ENCODE assay signal across 1 cellular context in the genomic region with DNA sequence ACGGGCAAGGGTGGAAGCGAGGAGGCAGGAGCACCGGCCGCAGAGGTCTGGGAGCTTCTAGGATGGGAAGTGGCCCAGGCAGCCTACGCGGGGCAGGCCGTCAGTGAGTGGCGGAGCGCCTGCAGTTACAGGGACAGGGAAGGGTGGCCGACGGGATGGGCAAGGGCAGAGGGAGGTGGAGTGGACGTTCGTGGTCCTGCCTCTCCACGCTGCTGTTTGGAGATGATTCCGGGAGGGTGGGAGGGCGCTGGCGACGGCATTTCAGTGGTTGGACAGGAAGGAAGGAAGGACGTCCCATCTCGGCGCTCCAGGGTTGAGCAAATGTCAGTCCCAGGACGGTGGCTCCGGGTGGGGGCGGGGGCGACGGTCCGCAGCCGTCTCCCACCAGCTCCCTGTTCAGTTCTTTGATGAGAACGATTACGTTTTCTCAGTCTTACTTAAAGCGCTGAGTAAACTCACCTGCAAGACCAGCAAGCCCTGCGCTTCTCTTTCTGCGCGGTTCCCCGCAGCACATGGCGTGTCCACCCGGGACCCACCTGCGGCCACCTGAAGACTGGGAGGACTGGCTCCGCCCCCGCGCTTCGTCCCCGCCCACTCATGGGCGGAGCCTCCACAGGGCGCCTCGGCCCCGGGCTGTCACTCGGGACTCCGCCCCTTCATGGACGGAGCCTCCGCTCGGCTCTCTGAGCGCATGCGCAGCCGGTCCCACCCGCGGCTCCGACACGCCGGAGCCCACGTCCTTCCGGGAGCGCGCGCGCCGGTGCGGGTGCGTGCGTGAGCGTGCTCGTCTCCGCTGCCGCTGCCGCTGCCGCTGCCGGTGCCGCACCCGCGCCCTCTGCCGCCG.
TF ChIP-seq lines count a peak whose summit lies in the region.

A gene with protein sequence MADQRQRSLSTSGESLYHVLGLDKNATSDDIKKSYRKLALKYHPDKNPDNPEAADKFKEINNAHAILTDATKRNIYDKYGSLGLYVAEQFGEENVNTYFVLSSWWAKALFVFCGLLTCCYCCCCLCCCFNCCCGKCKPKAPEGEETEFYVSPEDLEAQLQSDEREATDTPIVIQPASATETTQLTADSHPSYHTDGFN (plus strand): TSS at position 769 of the 844 bp plus-strand sequence. CDS start 33,220 bp downstream, outside the sequence.

TF ChIP-seq in HepG2, 621 proteins besides CTCF, POLR2A, EP300 and RAD21 (continued from another document and continues in another):
- TF ChIP-seq FOXK1 (CRISPR knock-in tag; IDR thresholded peaks at IDR 0.05; ENCODE audit: borderline replicate concordance, low read depth) (peak; percentile 75; the same call in 1 of the 2 replicates), ZNF775 (CRISPR knock-in tag; IDR thresholded peaks at IDR 0.05; ENCODE audit: borderline replicate concordance) (no peak), MEIS2 (CRISPR knock-in tag; IDR thresholded peaks at IDR 0.05) (peak; percentile 71; the same call in 1 of the 2 replicates), ZNF747 (CRISPR knock-in tag; IDR thresholded peaks at IDR 0.05; ENCODE audit: borderline replicate concordance) (peak; percentile 36; the same call in 1 of the 2 replicates), ZBTB7B (CRISPR knock-in tag; IDR thresholded peaks at IDR 0.05) (peak; percentile 78), ZNF614 (CRISPR knock-in tag; IDR thresholded peaks at IDR 0.05; ENCODE audit: borderline replicate concordance) (peak; percentile 85; the same call in 1 of the 2 replicates), GTF2F1 (IDR thresholded peaks at IDR 0.05; ENCODE audit: low read length) (no peak; the same call in 1 of the 2 replicates), ZNF292 (CRISPR knock-in tag; IDR thresholded peaks at IDR 0.05; ENCODE audit: borderline replicate concordance, low read depth) (peak; percentile 47; the same call in 1 of the 2 replicates), PRMT3 (CRISPR knock-in tag; IDR thresholded peaks at IDR 0.05; ENCODE audit: borderline replicate concordance, low read depth) (no peak), ARNT2 (CRISPR knock-in tag; IDR thresholded peaks at IDR 0.05; ENCODE audit: low read depth) (peak; percentile 59; the same call in 1 of the 2 replicates), FOXM1 (CRISPR knock-in tag; IDR thresholded peaks at IDR 0.05) (no peak), ELF1 (CRISPR knock-in tag; IDR thresholded peaks at IDR 0.05) (peak; percentile 77), SRY (CRISPR knock-in tag; IDR thresholded peaks at IDR 0.05) (peak; percentile 30), ZNF468 (CRISPR knock-in tag; IDR thresholded peaks at IDR 0.05) (no peak), CBX2 (IDR thresholded peaks at IDR 0.05; ENCODE audit: low read depth, low read length) (no peak), CBX2 (CRISPR knock-in tag; IDR thresholded peaks at IDR 0.05; ENCODE audit: low read depth) (no peak), AKAP8 (CRISPR knock-in tag; IDR thresholded peaks at IDR 0.05) (peak; percentile 99), RFX5 (IDR thresholded peaks at IDR 0.05; ENCODE audit: low read depth, low read length) (0 out of 2 replicates have a peak, but pooled peaks have one; percentile 30), ZNF883 (CRISPR knock-in tag; IDR thresholded peaks at IDR 0.05; ENCODE audit: not compliant biosample characterization) (peak; percentile 76), ZNF501 (CRISPR knock-in tag; IDR thresholded peaks at IDR 0.05) (peak; percentile 62), ZNF383 (CRISPR knock-in tag; IDR thresholded peaks at IDR 0.05; ENCODE audit: borderline replicate concordance) (peak; percentile 76; the same call in 1 of the 2 replicates), ZNF143 (CRISPR knock-in tag; IDR thresholded peaks at IDR 0.05) (peak; percentile 58; the same call in 1 of the 2 replicates), SNAPC2 (CRISPR knock-in tag; IDR thresholded peaks at IDR 0.05) (0 out of 2 replicates have a peak, but pooled peaks have one; percentile 53), ZSCAN25 (CRISPR knock-in tag; IDR thresholded peaks at IDR 0.05) (peak; percentile 60), ZNF781 (CRISPR knock-in tag; IDR thresholded peaks at IDR 0.05; ENCODE audit: borderline replicate concordance, not compliant biosample characterization) (peak; percentile 56), YY1 (IDR thresholded peaks at IDR 0.05; ENCODE audit: insufficient read depth, insufficient replicate concordance, low read depth, low read length) (peak; percentile 52), DZIP1 (CRISPR knock-in tag; IDR thresholded peaks at IDR 0.05) (peak; percentile 96), ZNF142 (CRISPR knock-in tag; IDR thresholded peaks at IDR 0.05) (peak; percentile 61; the same call in 1 of the 2 replicates), ISL2 (CRISPR knock-in tag; IDR thresholded peaks at IDR 0.05) (peak; percentile 38), PTBP1 (IDR thresholded peaks at IDR 0.05; ENCODE audit: low read depth, low read length, poor library complexity, severe bottlenecking) (no peak), YEATS4 (CRISPR knock-in tag; IDR thresholded peaks at IDR 0.05; ENCODE audit: borderline replicate concordance) (peak; percentile 66; the same call in 1 of the 2 replicates), ZNF75D (CRISPR knock-in tag; IDR thresholded peaks at IDR 0.05; ENCODE audit: borderline replicate concordance) (no peak), POGK (CRISPR knock-in tag; conservative IDR thresholded peaks at IDR 0.05) (peak; percentile 56; the same call in 1 of the 2 replicates), ZNF30 (CRISPR knock-in tag; IDR thresholded peaks at IDR 0.05) (0 out of 2 replicates have a peak, but pooled peaks have one; percentile 54)
- TF ChIP-seq, protein P1, sequence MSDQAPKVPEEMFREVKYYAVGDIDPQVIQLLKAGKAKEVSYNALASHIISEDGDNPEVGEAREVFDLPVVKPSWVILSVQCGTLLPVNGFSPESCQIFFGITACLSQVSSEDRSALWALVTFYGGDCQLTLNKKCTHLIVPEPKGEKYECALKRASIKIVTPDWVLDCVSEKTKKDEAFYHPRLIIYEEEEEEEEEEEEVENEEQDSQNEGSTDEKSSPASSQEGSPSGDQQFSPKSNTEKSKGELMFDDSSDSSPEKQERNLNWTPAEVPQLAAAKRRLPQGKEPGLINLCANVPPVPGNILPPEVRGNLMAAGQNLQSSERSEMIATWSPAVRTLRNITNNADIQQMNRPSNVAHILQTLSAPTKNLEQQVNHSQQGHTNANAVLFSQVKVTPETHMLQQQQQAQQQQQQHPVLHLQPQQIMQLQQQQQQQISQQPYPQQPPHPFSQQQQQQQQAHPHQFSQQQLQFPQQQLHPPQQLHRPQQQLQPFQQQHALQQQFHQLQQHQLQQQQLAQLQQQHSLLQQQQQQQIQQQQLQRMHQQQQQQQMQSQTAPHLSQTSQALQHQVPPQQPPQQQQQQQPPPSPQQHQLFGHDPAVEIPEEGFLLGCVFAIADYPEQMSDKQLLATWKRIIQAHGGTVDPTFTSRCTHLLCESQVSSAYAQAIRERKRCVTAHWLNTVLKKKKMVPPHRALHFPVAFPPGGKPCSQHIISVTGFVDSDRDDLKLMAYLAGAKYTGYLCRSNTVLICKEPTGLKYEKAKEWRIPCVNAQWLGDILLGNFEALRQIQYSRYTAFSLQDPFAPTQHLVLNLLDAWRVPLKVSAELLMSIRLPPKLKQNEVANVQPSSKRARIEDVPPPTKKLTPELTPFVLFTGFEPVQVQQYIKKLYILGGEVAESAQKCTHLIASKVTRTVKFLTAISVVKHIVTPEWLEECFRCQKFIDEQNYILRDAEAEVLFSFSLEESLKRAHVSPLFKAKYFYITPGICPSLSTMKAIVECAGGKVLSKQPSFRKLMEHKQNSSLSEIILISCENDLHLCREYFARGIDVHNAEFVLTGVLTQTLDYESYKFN (CRISPR knock-in tag; conservative IDR thresholded peaks at IDR 0.05) = peak; percentile 49; the same call in 1 of the 2 replicates
- TF ChIP-seq, protein P2, sequence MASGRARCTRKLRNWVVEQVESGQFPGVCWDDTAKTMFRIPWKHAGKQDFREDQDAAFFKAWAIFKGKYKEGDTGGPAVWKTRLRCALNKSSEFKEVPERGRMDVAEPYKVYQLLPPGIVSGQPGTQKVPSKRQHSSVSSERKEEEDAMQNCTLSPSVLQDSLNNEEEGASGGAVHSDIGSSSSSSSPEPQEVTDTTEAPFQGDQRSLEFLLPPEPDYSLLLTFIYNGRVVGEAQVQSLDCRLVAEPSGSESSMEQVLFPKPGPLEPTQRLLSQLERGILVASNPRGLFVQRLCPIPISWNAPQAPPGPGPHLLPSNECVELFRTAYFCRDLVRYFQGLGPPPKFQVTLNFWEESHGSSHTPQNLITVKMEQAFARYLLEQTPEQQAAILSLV (CRISPR knock-in tag; IDR thresholded peaks at IDR 0.05; ENCODE audit: borderline replicate concordance) = peak; percentile 81; the same call in 1 of the 2 replicates
- TF ChIP-seq, protein P3, sequence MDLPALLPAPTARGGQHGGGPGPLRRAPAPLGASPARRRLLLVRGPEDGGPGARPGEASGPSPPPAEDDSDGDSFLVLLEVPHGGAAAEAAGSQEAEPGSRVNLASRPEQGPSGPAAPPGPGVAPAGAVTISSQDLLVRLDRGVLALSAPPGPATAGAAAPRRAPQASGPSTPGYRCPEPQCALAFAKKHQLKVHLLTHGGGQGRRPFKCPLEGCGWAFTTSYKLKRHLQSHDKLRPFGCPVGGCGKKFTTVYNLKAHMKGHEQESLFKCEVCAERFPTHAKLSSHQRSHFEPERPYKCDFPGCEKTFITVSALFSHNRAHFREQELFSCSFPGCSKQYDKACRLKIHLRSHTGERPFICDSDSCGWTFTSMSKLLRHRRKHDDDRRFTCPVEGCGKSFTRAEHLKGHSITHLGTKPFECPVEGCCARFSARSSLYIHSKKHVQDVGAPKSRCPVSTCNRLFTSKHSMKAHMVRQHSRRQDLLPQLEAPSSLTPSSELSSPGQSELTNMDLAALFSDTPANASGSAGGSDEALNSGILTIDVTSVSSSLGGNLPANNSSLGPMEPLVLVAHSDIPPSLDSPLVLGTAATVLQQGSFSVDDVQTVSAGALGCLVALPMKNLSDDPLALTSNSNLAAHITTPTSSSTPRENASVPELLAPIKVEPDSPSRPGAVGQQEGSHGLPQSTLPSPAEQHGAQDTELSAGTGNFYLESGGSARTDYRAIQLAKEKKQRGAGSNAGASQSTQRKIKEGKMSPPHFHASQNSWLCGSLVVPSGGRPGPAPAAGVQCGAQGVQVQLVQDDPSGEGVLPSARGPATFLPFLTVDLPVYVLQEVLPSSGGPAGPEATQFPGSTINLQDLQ (CRISPR knock-in tag; IDR thresholded peaks at IDR 0.05) = peak; percentile 90; the same call in 1 of the 2 replicates
